14 cellular contexts compared by ENCODE assay signal in the genomic region with DNA sequence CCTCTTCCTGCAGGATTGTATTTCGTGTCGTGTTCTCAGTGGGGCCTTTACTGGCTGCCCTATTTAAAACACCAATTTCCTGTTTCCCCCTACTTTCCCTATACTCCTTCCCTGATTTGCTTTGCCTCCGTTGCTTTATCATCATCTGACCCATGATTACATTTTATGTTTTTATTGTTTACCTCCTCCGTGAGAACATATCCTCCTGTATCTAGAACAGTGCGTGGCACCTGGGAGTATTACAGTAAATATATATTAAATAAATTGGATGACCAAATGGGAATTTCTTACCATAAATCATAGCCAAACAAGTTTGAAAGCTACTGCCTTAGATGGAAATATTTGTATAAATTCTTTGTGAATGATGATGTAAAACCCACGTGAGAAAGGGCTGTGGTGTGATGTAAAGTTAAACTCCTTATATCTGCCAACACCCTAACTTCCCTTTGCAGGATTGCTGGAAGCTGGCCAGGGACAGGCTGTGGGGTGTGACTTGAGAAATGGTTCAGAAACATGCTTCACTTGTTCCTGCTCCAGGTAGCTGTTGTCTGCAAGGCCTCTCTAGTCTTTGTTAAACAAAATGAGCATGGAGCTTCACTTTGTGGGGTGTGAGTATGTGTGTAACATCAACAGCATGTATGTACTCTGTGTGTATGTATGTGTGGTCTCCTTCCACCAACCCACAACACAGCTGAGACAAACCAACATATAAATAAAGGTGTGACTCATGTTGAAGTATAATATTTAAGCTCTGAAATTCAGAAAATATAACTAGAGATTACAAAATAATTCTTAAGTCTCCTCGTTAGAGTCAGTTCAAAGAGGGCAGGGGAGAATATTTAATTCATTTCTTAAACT. TPM values are rescaled to one million over a fixed set of nuclear protein-coding genes. Genes with fewer than 3 reads are reported as not detected.
DNase-seq lines count a peak whose midpoint lies in the region; ATAC-seq and TF ChIP-seq lines count a peak whose summit lies in the region.
"Had no signal": no experiment of that assay in that cellular context is flagged by ENCODE, and none has a peak within 500 bp of the region (broad histone marks: within the 10 kb centered on the region; RNA-seq: fewer than 3 reads in every experiment).

No MANE protein-coding gene starts in this region.

- no peaks in the 10 kb centered on the region for H3K36me3 Mint-ChIP-seq in nephron (ENCODE audit: low read depth)
- H3K36me3 Mint-ChIP-seq in natural killer cell treated with Interleukin-12 subunit alpha and Interleukin-12 subunit beta and Interleukin-15 and Interleukin-18, amount 100 ng/mL, for 72 hours, result no peaks in the 10 kb centered on the region
- H3K36me3 Mint-ChIP-seq: naive B cell had no signal

- no peak overlapping the region for H2AFZ ChIP-seq in fibroblast of lung (ENCODE audit: low read length)

- H3K36me3 ChIP-seq in RWPE2 (ENCODE audit: low read depth) (no peaks in the 10 kb centered on the region), fibroblast of lung (ENCODE audit: control insufficient read depth, insufficient read depth, low read length) (no peaks in the 10 kb centered on the region)

- DNase-seq in ELR (ENCODE audit: low read depth) (peak; percentile 22), RWPE2 (ENCODE audit: low spot score) (no peak), fibroblast of lung (ENCODE audit: low read depth in 2 of 2) (peak; percentile 79 to 93)
- DNase-seq in activated CD4-positive, alpha-beta T cell treated with anti-CD3 and anti-CD28 coated beads, Interleukin-2, amount 50 U/mL, for 1 hour, result no peak
- DNase-seq in natural killer cell treated with Interleukin-12 subunit alpha and Interleukin-12 subunit beta and Interleukin-15 and Interleukin-18, amount 100 ng/mL, for 72 hours (ENCODE audit: low spot score), result no peak
- DNase-seq in activated T-cell treated with anti-CD3 and anti-CD28 coated beads, Interleukin-2, amount 50 U/mL, for 48 hours, result no peak
- DNase-seq: activated T-cell treated with anti-CD3 and anti-CD28 coated beads, Interleukin-2, amount 50 U/mL, for 1 hour; CD4-positive, alpha-beta T cell; naive B cell had no signal

- TF ChIP-seq CTCF in RWPE2 (IDR thresholded peaks at IDR 0.05; ENCODE audit: poor library complexity, severe bottlenecking) (no peak), fibroblast of lung (conservative IDR thresholded peaks at IDR 0.05 in 1 of 2, IDR thresholded peaks at IDR 0.05 in 1 of 2; ENCODE audit: low read depth in 1 of 2, low read length in 2 of 2) (no peak), nephron (IDR thresholded peaks at IDR 0.05; ENCODE audit: unreplicated experiment in 3 of 3) (no peak)

- no peak overlapping the region for H3K9ac ChIP-seq in fibroblast of lung (ENCODE audit: insufficient read depth, low read length)

- no peak overlapping the region for H3K4me3 Mint-ChIP-seq in nephron
- no peak overlapping the region for H3K4me3 Mint-ChIP-seq in natural killer cell treated with Interleukin-12 subunit alpha and Interleukin-12 subunit beta and Interleukin-15 and Interleukin-18, amount 100 ng/mL, for 72 hours
- H3K4me3 Mint-ChIP-seq: CD4-positive, alpha-beta T cell; central memory CD8-positive, alpha-beta T cell; naive B cell had no signal

- H3K4me1 Mint-ChIP-seq in nephron, result peaks cover 41% of the 10 kb centered on the region
- H3K4me1 Mint-ChIP-seq in natural killer cell treated with Interleukin-12 subunit alpha and Interleukin-12 subunit beta and Interleukin-15 and Interleukin-18, amount 100 ng/mL, for 72 hours (ENCODE audit: low read depth in 2 of 2), result no peaks in the 10 kb centered on the region
- H3K4me1 Mint-ChIP-seq: central memory CD8-positive, alpha-beta T cell; naive B cell had no signal

- ATAC-seq in RWPE2 (ENCODE audit: low read depth) (peak; percentile 79), HG02798 (IDR thresholded peaks at IDR 0.05; ENCODE audit: poor library complexity, unreplicated experiment) (no peak)
- no peak for ATAC-seq in natural killer cell treated with Interleukin-12 subunit alpha and Interleukin-12 subunit beta and Interleukin-15 and Interleukin-18, amount 100 ng/mL, for 72 hours
- ATAC-seq: GM12878 had no signal

- H3K9me3 ChIP-seq in RWPE2 (ENCODE audit: severe bottlenecking) (no peaks in the 10 kb centered on the region), fibroblast of lung (ENCODE audit: control insufficient read depth, insufficient read depth, low read depth, low read length) (no peaks in the 10 kb centered on the region)

- H4K20me1 ChIP-seq in fibroblast of lung (ENCODE audit: control insufficient read depth, extremely low read depth, insufficient read depth, low read length), result no peaks in the 10 kb centered on the region

- H3K27ac ChIP-seq in RWPE2 (ENCODE audit: poor library complexity, severe bottlenecking) (peak overlapping the region; percentile 13), fibroblast of lung (ENCODE audit: insufficient read depth, low read length) (peak overlapping the region; percentile 24)
- H3K27ac ChIP-seq: HL-60 had no signal

- no peaks in the 10 kb centered on the region for H3K27me3 ChIP-seq in RWPE2 (ENCODE audit: insufficient read depth, poor library complexity, severe bottlenecking)
- no peaks in the 10 kb centered on the region for H3K27me3 ChIP-seq in fibroblast of lung (ENCODE audit: control insufficient read depth, insufficient read depth, low read length)

- no peaks in the 10 kb centered on the region for H3K79me2 ChIP-seq in fibroblast of lung (ENCODE audit: control insufficient read depth, insufficient read depth, low read length)

- H3K27ac Mint-ChIP-seq in nephron, result peak overlapping the region; percentile 59 to 74 (median 69)
- no peak overlapping the region for H3K27ac Mint-ChIP-seq in natural killer cell treated with Interleukin-12 subunit alpha and Interleukin-12 subunit beta and Interleukin-15 and Interleukin-18, amount 100 ng/mL, for 72 hours
- H3K27ac Mint-ChIP-seq: naive B cell had no signal

- H3K4me1 ChIP-seq in RWPE2 (ENCODE audit: insufficient read depth, poor library complexity, severe bottlenecking) (peaks cover 16% of the 10 kb centered on the region), fibroblast of lung (ENCODE audit: control insufficient read depth, extremely low read depth, insufficient read depth, low read length) (peaks cover 11% of the 10 kb centered on the region)

- H3K27me3 Mint-ChIP-seq in nephron (ENCODE audit: low read depth), result peaks cover 21% of the 10 kb centered on the region
- peaks cover 9 to 30% of the 10 kb centered on the region in 2 donors for H3K27me3 Mint-ChIP-seq in natural killer cell treated with Interleukin-12 subunit alpha and Interleukin-12 subunit beta and Interleukin-15 and Interleukin-18, amount 100 ng/mL, for 72 hours

- H3K4me3 ChIP-seq in RWPE2 (ENCODE audit: severe bottlenecking) (no peak overlapping the region), fibroblast of lung (replicated peaks in 1 of 4; ENCODE audit: control extremely low read depth in 1 of 4, insufficient read depth in 1 of 4, low read depth in 3 of 4, low read length in 4 of 4) (no peak overlapping the region)
- H3K4me3 ChIP-seq: GM12878 had no signal

- H3K4me2 ChIP-seq in fibroblast of lung (ENCODE audit: extremely low read depth, insufficient read depth, low read length), result no peak overlapping the region

- no peaks in the 10 kb centered on the region for H3K9me3 Mint-ChIP-seq in nephron
- peaks cover 3% of the 10 kb centered on the region for H3K9me3 Mint-ChIP-seq in natural killer cell treated with Interleukin-12 subunit alpha and Interleukin-12 subunit beta and Interleukin-15 and Interleukin-18, amount 100 ng/mL, for 72 hours
- H3K9me3 Mint-ChIP-seq: CD4-positive, alpha-beta T cell; central memory CD8-positive, alpha-beta T cell; naive B cell had no signal

RNA-seq across cellular contexts. Expression of a gene that starts 40.3 kb away (rescaled TPM):
- not detected in 2 replicates for total RNA-seq in fibroblast of lung
- polyA plus RNA-seq in fibroblast of lung, result 0.12 TPM in 1 of 2 replicates, not detected in the other
- polyA plus RNA-seq in fibroblast of lung (2012), result 0.20 TPM in 1 of 2 replicates, not detected in the other
- polyA minus RNA-seq in fibroblast of lung (ENCODE audit: low replicate concordance), result not detected in 2 replicates
- total RNA-seq in natural killer cell treated with Interleukin-12 subunit alpha and Interleukin-12 subunit beta and Interleukin-15 and Interleukin-18, amount 100 ng/mL, for 72 hours, result not detected
- total RNA-seq: CD4-positive, alpha-beta T cell had no signal

Comparison
In these comparisons a context has a peak if more than half of its experiments do, and no peak if none do; other contexts are left out.
1. DNase-seq: peak in ELR (single experiment) and fibroblast of lung (2 of 2); none in RWPE2 (single experiment), activated CD4-positive, alpha-beta T cell treated with anti-CD3 and anti-CD28 coated beads, Interleukin-2, amount 50 U/mL, for 1 hour (single experiment), natural killer cell treated with Interleukin-12 subunit alpha and Interleukin-12 subunit beta and Interleukin-15 and Interleukin-18, amount 100 ng/mL, for 72 hours (single experiment) and activated T-cell treated with anti-CD3 and anti-CD28 coated beads, Interleukin-2, amount 50 U/mL, for 48 hours (0 of 2).
2. H3K27ac Mint-ChIP-seq: peak in nephron (3 of 3); none in natural killer cell treated with Interleukin-12 subunit alpha and Interleukin-12 subunit beta and Interleukin-15 and Interleukin-18, amount 100 ng/mL, for 72 hours (0 of 2).